Comparison of ENCODE assay signal across 8 cellular contexts in the genomic region with DNA sequence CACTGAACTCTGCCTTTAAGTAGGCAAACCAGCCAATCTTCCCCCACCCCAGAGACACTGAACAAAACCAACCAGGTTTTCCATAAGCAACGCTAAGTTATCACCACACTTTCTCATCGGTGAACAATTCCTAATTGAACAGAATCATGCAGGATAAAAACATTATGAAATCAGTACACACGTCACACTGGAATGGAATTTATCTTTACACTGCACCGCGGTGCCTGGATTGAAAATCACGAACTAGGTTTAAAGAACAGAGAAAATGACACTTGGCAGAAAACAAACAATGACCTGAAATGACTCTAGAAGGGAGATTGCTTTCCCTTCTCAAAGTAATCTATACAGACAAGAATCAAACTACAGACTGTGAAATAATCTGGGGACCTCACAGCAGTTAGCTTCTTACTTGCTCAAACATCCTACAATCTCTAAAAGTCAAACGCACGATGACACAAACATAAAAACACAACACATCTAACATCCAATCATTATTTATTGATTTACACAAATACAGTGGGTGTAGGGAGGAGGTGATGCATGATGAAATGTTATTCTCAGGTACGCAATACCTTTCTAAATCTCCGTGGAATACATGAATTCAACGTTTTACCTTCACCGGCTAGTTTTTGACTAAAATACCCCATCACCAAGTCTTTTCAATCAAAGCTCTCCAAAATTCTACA. TPM values are rescaled to one million over a fixed set of nuclear protein-coding genes. Genes with fewer than 3 reads are reported as not detected.
A peak's percentile ranks its signal among the peaks of the same experiment; 100 is the strongest.
DNase-seq lines count a peak whose midpoint lies in the region; ATAC-seq and TF ChIP-seq lines count a peak whose summit lies in the region.

No MANE protein-coding gene starts in this region.

- peak overlapping the region; percentile 87 for H3K4me3 Mint-ChIP-seq in activated CD4-positive, alpha-beta memory T cell treated with anti-CD3 and anti-CD28 coated beads, Interleukin-2, amount 10 ng/mL, durations not matched to agents 7 days and 5 days

- no peak for TF ChIP-seq CTCF in hepatocyte (IDR thresholded peaks at IDR 0.05; ENCODE audit: poor library complexity)

- H3K9me3 Mint-ChIP-seq in activated CD4-positive, alpha-beta memory T cell treated with anti-CD3 and anti-CD28 coated beads, Interleukin-2, amount 10 ng/mL, durations not matched to agents 7 days and 5 days = no peaks in the 10 kb centered on the region

- peaks cover 58% of the 10 kb centered on the region for H3K79me2 ChIP-seq in hepatocyte

- H3K4me3 ChIP-seq in hepatocyte = peak overlapping the region; percentile 51
- H3K4me3 ChIP-seq in skin epidermis = peak overlapping the region; percentile 63 to 84 (median 73)

- peak overlapping the region; percentile 80 for H3K4me2 ChIP-seq in hepatocyte

- peaks cover 38% of the 10 kb centered on the region for H3K4me1 Mint-ChIP-seq in activated CD4-positive, alpha-beta memory T cell treated with anti-CD3 and anti-CD28 coated beads, Interleukin-2, amount 10 ng/mL, durations not matched to agents 7 days and 5 days

- no peak overlapping the region for H2AFZ ChIP-seq in hepatocyte

- peaks cover 23% of the 10 kb centered on the region for H4K20me1 ChIP-seq in hepatocyte (ENCODE audit: insufficient read depth, poor library complexity, severe bottlenecking)

- H3K27ac Mint-ChIP-seq in activated CD4-positive, alpha-beta memory T cell treated with anti-CD3 and anti-CD28 coated beads, Interleukin-2, amount 10 ng/mL, durations not matched to agents 7 days and 5 days = peak overlapping the region; percentile 82

- CTCF ChIA-PET in activated CD4-positive, alpha-beta memory T cell treated with anti-CD3 and anti-CD28 coated beads, Interleukin-2, amount 10 ng/mL, durations not matched to agents 7 days and 5 days (lab: Charles Lee) = interaction anchor here (1.0 to 1.7 kb wide), 2 partner anchors 20 to 478 kb away, joined by 5 to 6 read pairs; no protein-coding TSS in a partner anchor

- no peak for ATAC-seq in GM21390 (IDR thresholded peaks at IDR 0.05; ENCODE audit: unreplicated experiment)

- WGBS in hepatocyte (ENCODE audit: low lambda C conversion rate, missing lambda C conversion rate) = 18% methylated on average over 12 of the region's 12 CpGs

- H3K36me3 ChIP-seq in hepatocyte (replicated peaks; ENCODE audit: insufficient read depth, low read depth) = no peaks in the 10 kb centered on the region

- no peaks in the 10 kb centered on the region for H3K9me2 ChIP-seq in hepatocyte (replicated peaks; ENCODE audit: insufficient read depth)

- POLR2A ChIA-PET in activated CD4-positive, alpha-beta memory T cell treated with anti-CD3 and anti-CD28 coated beads, Interleukin-2, amount 10 ng/mL, durations not matched to agents 7 days and 5 days (lab: Charles Lee) = interaction anchor here (1.0 to 2.2 kb wide), 5 partner anchors 16 to 389 kb away, joined by 3 to 8 read pairs (median 3); no protein-coding TSS in a partner anchor

- H3K36me3 Mint-ChIP-seq in activated CD4-positive, alpha-beta memory T cell treated with anti-CD3 and anti-CD28 coated beads, Interleukin-2, amount 10 ng/mL, durations not matched to agents 7 days and 5 days (ENCODE audit: low read depth) = peaks cover 36% of the 10 kb centered on the region

- peaks cover 4% of the 10 kb centered on the region for H3K27me3 Mint-ChIP-seq in activated CD4-positive, alpha-beta memory T cell treated with anti-CD3 and anti-CD28 coated beads, Interleukin-2, amount 10 ng/mL, durations not matched to agents 7 days and 5 days

- H3K4me1 ChIP-seq in hepatocyte (ENCODE audit: insufficient read depth) = peaks cover 20% of the 10 kb centered on the region

- H3K27me3 ChIP-seq in hepatocyte = no peaks in the 10 kb centered on the region

- no peaks in the 10 kb centered on the region for H3K9me3 ChIP-seq in hepatocyte (ENCODE audit: low read depth)

- DNase-seq in NCI-H82 (lab: John Stamatoyannopoulos, UW) = peak; percentile 26
- DNase-seq in NCI-H82 treated with DMSO at 0.1 percent for 48 hours (lab: John Stamatoyannopoulos, UW; ENCODE audit: unreplicated experiment) = no peak
- no peak for DNase-seq in activated CD4-positive, alpha-beta memory T cell treated with anti-CD3 and anti-CD28 coated beads, Interleukin-2, amount 10 ng/mL, durations not matched to agents 7 days and 5 days
- DNase-seq in hepatocyte (ENCODE audit: low spot score) = no peak
- no peak for DNase-seq in GM19240 (ENCODE audit: insufficient read length, low spot score)
- DNase-seq in activated effector memory CD4-positive, alpha-beta T cell treated with anti-CD3 and anti-CD28 coated beads, Interleukin-2, amount 50 U/mL, for 16 hours = no peak

- H3K27ac ChIP-seq in hepatocyte (peak overlapping the region; percentile 78), skin epidermis (peak overlapping the region in 16 of 21 experiments; percentile 79 to 95 (median 90))

RNA-seq across cellular contexts. Expression of gene EIF4G3, which starts 1.9 kb away (rescaled TPM):
- total RNA-seq in activated CD4-positive, alpha-beta memory T cell treated with anti-CD3 and anti-CD28 coated beads, Interleukin-2, amount 10 ng/mL, durations not matched to agents 7 days and 5 days = 10 to 100 TPM; 48.1 to 49.2 TPM
- 42.2 and 48.5 TPM in 2 replicates for total RNA-seq in hepatocyte
- polyA plus RNA-seq in hepatocyte = 31.2 and 33.4 TPM in 2 replicates
